Comparison of ENCODE assay signal across 17 cellular contexts in the genomic region with DNA sequence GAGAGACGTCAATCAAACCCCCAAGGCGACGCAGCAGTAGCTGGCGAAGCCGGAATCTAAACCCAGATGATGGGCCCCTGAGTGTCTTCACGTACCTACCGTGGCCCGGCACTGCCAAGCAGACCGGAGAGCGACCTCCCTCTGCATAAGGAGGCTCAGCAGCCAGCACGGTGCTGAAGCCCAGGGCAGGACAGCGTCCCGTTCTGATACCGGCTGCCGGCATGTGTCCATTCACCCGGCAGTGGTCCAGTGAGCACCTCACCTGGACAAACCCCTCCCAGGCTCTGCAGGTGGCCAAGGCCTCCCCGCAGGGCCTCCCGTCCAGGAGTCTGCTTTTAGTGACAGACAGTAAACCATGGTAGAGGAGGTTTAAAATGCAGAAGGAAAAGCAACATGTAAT.
DNase-seq lines count a peak whose midpoint lies in the region; TF ChIP-seq lines count a peak whose summit lies in the region.
"Had no signal": no experiment of that assay in that cellular context is flagged by ENCODE, and none has a peak within 500 bp of the region (broad histone marks: within the 10 kb centered on the region; RNA-seq: fewer than 3 reads in every experiment).

No MANE protein-coding gene starts in this region.

- H3K4me1 ChIP-seq in neuronal stem cell (ENCODE audit: control insufficient read depth in 2 of 2, insufficient read depth in 1 of 2, low read depth in 1 of 2, low read length in 2 of 2) (no peaks in the 10 kb centered on the region), HAP-1 (no peaks in the 10 kb centered on the region)
- H3K4me1 ChIP-seq: A549, Caco-2 had no signal

- peak overlapping the region; percentile 47 for H3K14ac ChIP-seq in neuronal stem cell (ENCODE audit: low read length)

- H3K4me3 ChIP-seq in coronary artery: no peak overlapping the region
- peak overlapping the region in 1 of 2 donors; percentile 68 for H3K4me3 ChIP-seq in neuronal stem cell (ENCODE audit: low read length in 2 of 2)
- no peak overlapping the region for H3K4me3 ChIP-seq in HAP-1
- H3K4me3 ChIP-seq: A549, GM23338 had no signal

- H3K18ac ChIP-seq in neuronal stem cell (ENCODE audit: low read length): peak overlapping the region; percentile 28

- no peak overlapping the region for H3K4ac ChIP-seq in neuronal stem cell (ENCODE audit: low read length)

- no peak overlapping the region for H2BK15ac ChIP-seq in neuronal stem cell (ENCODE audit: low read length)

- no peak overlapping the region for H2BK120ac ChIP-seq in neuronal stem cell (ENCODE audit: low read depth, low read length)

- no peak overlapping the region for H2AFZ ChIP-seq in neuronal stem cell (ENCODE audit: low read length)
- H2AFZ ChIP-seq: GM23338 had no signal

- H3K79me1 ChIP-seq in neuronal stem cell (ENCODE audit: low read depth, low read length): no peaks in the 10 kb centered on the region

- no CpG with 5 or more reads among the region's 18 CpGs for WGBS in neuronal stem cell (ENCODE audit: extremely low coverage in 2 of 2, insufficient read length in 2 of 2, insufficient replicate concordance in 1 of 2), 2 donors

- no peaks in the 10 kb centered on the region for H3K9me3 Mint-ChIP-seq in type B pancreatic cell

- H3K27ac ChIP-seq in coronary artery (no peak overlapping the region), neuronal stem cell (replicated peaks; ENCODE audit: low read length) (no peak overlapping the region)
- H3K27ac ChIP-seq: 22Rv1, A549, C4-2B had no signal

- H3K23ac ChIP-seq in neuronal stem cell (ENCODE audit: low read depth, low read length, poor library complexity): peak overlapping the region; percentile 86

- TF ChIP-seq CTCF in coronary artery (IDR thresholded peaks at IDR 0.05) (no peak), type B pancreatic cell (conservative IDR thresholded peaks at IDR 0.05) (no peak)

- no peak overlapping the region for H3K4me3 Mint-ChIP-seq in type B pancreatic cell
- H3K4me3 Mint-ChIP-seq: CD4-positive, alpha-beta T cell; GM23338 had no signal

- H3K36me3 ChIP-seq in neuronal stem cell (replicated peaks in 1 of 2; ENCODE audit: control insufficient read depth in 2 of 2, insufficient read depth in 2 of 2, low read length in 2 of 2): no peaks in the 10 kb centered on the region
- no peaks in the 10 kb centered on the region for H3K36me3 ChIP-seq in HAP-1 (replicated peaks)

- H3K27ac Mint-ChIP-seq in type B pancreatic cell: no peak overlapping the region
- H3K27ac Mint-ChIP-seq: CD4-positive, alpha-beta T cell; GM23338 had no signal

- DNase-seq in activated effector memory CD4-positive, alpha-beta T cell treated with anti-CD3 and anti-CD28 coated beads, Interleukin-2, amount 50 U/mL, for 16 hours: peak; percentile 44
- no peak for DNase-seq in activated effector memory CD4-positive, alpha-beta T cell treated with Interleukin-2 at 50 U/mL for 16 hours
- DNase-seq in coronary artery (ENCODE audit: low spot score): peak; percentile 56
- no peak for DNase-seq in neuronal stem cell (ENCODE audit: low spot score)
- peak; percentile 47 for DNase-seq in type B pancreatic cell (ENCODE audit: extremely low spot score, unreplicated experiment)
- DNase-seq in HAP-1 (ENCODE audit: low spot score in 2 of 2): no peak
- DNase-seq in hepatic stellate cell (ENCODE audit: low spot score): no peak
- DNase-seq: AML-193; Caco-2; CD4-positive, alpha-beta T cell; DMS153; DMS79; GDM1 had no signal

- no peaks in the 10 kb centered on the region for H3K36me3 Mint-ChIP-seq in type B pancreatic cell

- H2AK5ac ChIP-seq in neuronal stem cell (ENCODE audit: low read depth, low read length): no peak overlapping the region

- H3K4me2 ChIP-seq in neuronal stem cell (ENCODE audit: insufficient read depth, low read length, poor library complexity, severe bottlenecking): no peak overlapping the region
- H3K4me2 ChIP-seq: A549, GM23338 had no signal

- H3K9ac ChIP-seq in neuronal stem cell (ENCODE audit: low read depth, low read length, poor library complexity): peak overlapping the region; percentile 44

- peaks cover 0 to 14% (median 0%) of the 10 kb centered on the region in 3 experiments for H3K27me3 ChIP-seq in neuronal stem cell (ENCODE audit: control insufficient read depth in 3 of 3, insufficient read depth in 3 of 3, low read depth in 1 of 3, low read length in 3 of 3)
- peaks cover 11% of the 10 kb centered on the region for H3K27me3 ChIP-seq in HAP-1 (ENCODE audit: low read depth)

- in situ Hi-C loops in HAP-1 (cut with MboI; ENCODE audit: low sequenced_read_pairs): no loop called here

- H4K8ac ChIP-seq in neuronal stem cell (ENCODE audit: low read depth, low read length): no peak overlapping the region

- H3K4me1 Mint-ChIP-seq in type B pancreatic cell (ENCODE audit: unreplicated experiment): no peaks in the 10 kb centered on the region
- H3K4me1 Mint-ChIP-seq: GM23338 had no signal

- H2BK12ac ChIP-seq in neuronal stem cell (ENCODE audit: low read length): peak overlapping the region; percentile 41

- peaks cover 42% of the 10 kb centered on the region for H3K27me3 Mint-ChIP-seq in type B pancreatic cell

- no peak overlapping the region for H2BK5ac ChIP-seq in neuronal stem cell (ENCODE audit: low read length)

- no peak overlapping the region for H4K91ac ChIP-seq in neuronal stem cell (ENCODE audit: low read depth, low read length, poor library complexity)

- H3K9me3 ChIP-seq in neuronal stem cell (replicated peaks in 1 of 2; ENCODE audit: control insufficient read depth in 2 of 2, insufficient read depth in 1 of 2, low read depth in 1 of 2, low read length in 2 of 2) (peaks cover 0 to 2% of the 10 kb centered on the region in 2 donors), HAP-1 (no peaks in the 10 kb centered on the region)
- H3K9me3 ChIP-seq: A549, Caco-2 had no signal

Comparison
In these comparisons a context has a peak if more than half of its experiments do, and no peak if none do; other contexts are left out.
1. DNase-seq: peak in activated effector memory CD4-positive, alpha-beta T cell treated with anti-CD3 and anti-CD28 coated beads, Interleukin-2, amount 50 U/mL, for 16 hours (single experiment), coronary artery (single experiment) and type B pancreatic cell (single experiment); none in activated effector memory CD4-positive, alpha-beta T cell treated with Interleukin-2 at 50 U/mL for 16 hours (single experiment), neuronal stem cell (single experiment), HAP-1 (0 of 2) and hepatic stellate cell (single experiment).